ENCODE assay signal across 8 cellular contexts in the genomic region with DNA sequence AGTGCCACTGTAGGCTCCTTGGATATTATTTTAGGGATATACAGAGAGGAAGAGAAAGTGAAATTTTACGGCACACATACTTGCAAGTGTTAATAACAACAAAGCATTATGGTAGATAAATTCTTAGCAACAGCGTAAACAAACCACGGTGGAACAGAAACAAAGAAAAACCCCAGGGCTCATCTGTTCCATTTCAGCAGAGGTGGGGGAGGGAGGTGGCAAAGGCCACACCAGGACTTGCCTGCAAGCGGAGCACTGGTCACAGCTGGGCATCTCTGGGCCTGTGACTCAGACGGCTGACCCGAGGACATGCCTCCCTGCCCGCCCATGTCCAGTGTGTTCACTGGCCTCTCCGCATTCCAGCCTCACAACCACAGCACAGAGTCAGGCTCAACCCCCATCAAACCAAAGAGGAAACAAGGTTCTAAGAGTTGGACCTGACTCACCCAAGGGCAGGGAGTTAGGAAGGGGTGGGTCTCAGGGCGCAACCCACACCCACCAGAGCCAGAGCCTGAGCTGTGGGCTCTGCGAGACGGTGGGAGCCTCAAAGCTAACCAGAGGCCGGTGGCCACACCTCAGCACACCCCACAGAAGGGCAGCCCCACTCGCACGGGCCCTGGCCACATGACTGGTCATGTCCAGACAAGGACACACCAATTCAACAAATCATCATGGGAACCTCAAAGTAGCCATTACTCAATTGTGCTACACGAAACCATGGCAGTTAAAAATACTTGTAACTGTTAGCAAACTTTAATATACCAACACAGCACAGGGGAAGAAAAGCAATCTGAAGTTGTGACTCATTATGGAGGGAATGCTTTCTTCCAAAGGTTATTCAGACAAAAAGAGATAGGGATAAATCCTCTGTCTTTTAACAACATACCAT. TPM values are rescaled to one million over a fixed set of nuclear protein-coding genes. Genes with fewer than 3 reads are reported as not detected.
DNase-seq lines count a peak whose midpoint lies in the region; ATAC-seq, FAIRE-seq and TF ChIP-seq lines count a peak whose summit lies in the region.

No MANE protein-coding gene starts in this region.

- H3K27me3 ChIP-seq in GM12878 (replicated peaks in 1 of 2; ENCODE audit: control insufficient read depth in 2 of 2, insufficient read depth in 2 of 2, low read length in 1 of 2) = no peaks in the 10 kb centered on the region
- H3K27me3 ChIP-seq in iPS-20b (ENCODE audit: insufficient read depth, low read length) = no peaks in the 10 kb centered on the region
- H3K27me3 ChIP-seq in skeletal muscle tissue (ENCODE audit: control insufficient read depth in 3 of 3, insufficient read depth in 3 of 3, low read length in 3 of 3) = no peaks in the 10 kb centered on the region

- no peaks in the 10 kb centered on the region for H4K20me1 ChIP-seq in GM12878 (ENCODE audit: control insufficient read depth, insufficient read depth)

- intact Hi-C loops in GM12878 (cut with micrococcal nuclease; ENCODE audit: unreplicated experiment) = no loop called here

- H3K79me2 ChIP-seq in GM12878 (ENCODE audit: control insufficient read depth, insufficient read depth, low read length) = peaks cover 47% of the 10 kb centered on the region

- H3K9ac ChIP-seq in GM12878 (ENCODE audit: control insufficient read depth, insufficient read depth, low read length) (peak overlapping the region; percentile 58), iPS-20b (ENCODE audit: low read depth, low read length) (peak overlapping the region; percentile 58), skeletal muscle tissue (ENCODE audit: low read depth in 1 of 3, low read length in 3 of 3) (peak overlapping the region; percentile 62 to 78 (median 76))

- H3K4me1 ChIP-seq in GM12878 (ENCODE audit: control insufficient read depth, insufficient read depth, low read length) = peaks cover 8% of the 10 kb centered on the region; the same call in 1 of the 2 replicates
- H3K4me1 ChIP-seq in iPS-20b (ENCODE audit: insufficient read depth, low read length) = peaks cover 45% of the 10 kb centered on the region
- H3K4me1 ChIP-seq in skeletal muscle tissue (ENCODE audit: control insufficient read depth in 3 of 3, insufficient read depth in 3 of 3, low read length in 3 of 3) = peaks cover 54 to 66% (median 61%) of the 10 kb centered on the region in 3 donors

- H3K27ac ChIP-seq in GM12878 (ENCODE audit: control insufficient read depth, insufficient read depth) = peak overlapping the region; percentile 82
- H3K27ac ChIP-seq in iPS-20b (ENCODE audit: low read length) = peak overlapping the region; percentile 95
- H3K27ac ChIP-seq in skeletal muscle tissue (ENCODE audit: low read depth, low read length) = peak overlapping the region; percentile 97

- TF ChIP-seq EP300 in GM12878 (IDR thresholded peaks at IDR 0.05; ENCODE audit: borderline replicate concordance in 1 of 2, control insufficient read depth in 1 of 2, low read depth in 2 of 2, low read length in 2 of 2) = peak; percentile 74 to 90; a peak in 3 of 4 replicates

- peak in 1 of 3 experiments; percentile 34; a peak in 1 of 6 replicates for TF ChIP-seq CTCF in GM12878 (IDR thresholded peaks at IDR 0.05 in 2 of 3, conservative IDR thresholded peaks at IDR 0.05 in 1 of 3; ENCODE audit: control insufficient read depth in 2 of 3, extremely low read depth in 1 of 3, insufficient read depth in 1 of 3, low read depth in 3 of 3, low read length in 3 of 3)

- H3K4me2 ChIP-seq in GM12878 (ENCODE audit: control insufficient read depth, insufficient read depth) = peak overlapping the region; percentile 93

- no peak; the same call in 1 of the 2 replicates for TF ChIP-seq RAD21 in GM12878 (IDR thresholded peaks at IDR 0.05; ENCODE audit: insufficient read depth, low read depth, low read length)

- SMC1A ChIA-PET in GM12878 (lab: Charles Lee; ENCODE audit: uncharacterized antibody, unreplicated experiment) = interaction anchor here (0.9 to 1.5 kb wide), 9 partner anchors 9 to 158 kb away, joined by 3 to 7 read pairs (median 3); a partner anchor contains a TSS

- POLR2A ChIA-PET in GM12878 (lab: Charles Lee) = interaction anchor here (1.0 to 1.9 kb wide), 3 partner anchors 8 to 39 kb away, joined by 4 to 7 read pairs (median 4); a partner anchor contains a TSS

- peak; percentile 76 for TF ChIP-seq POLR2A in GM12878 (IDR thresholded peaks at IDR 0.05; ENCODE audit: low read depth, low read length)

- peak overlapping the region; percentile 47 for H3K4me3 ChIP-seq in GM12878
- peak overlapping the region; percentile 34 for H3K4me3 ChIP-seq in iPS-20b (ENCODE audit: low read length)
- H3K4me3 ChIP-seq in skeletal muscle tissue (ENCODE audit: low read length in 3 of 3) = peak overlapping the region; percentile 54 to 64 (median 63)

- 18% methylated on average over 15 of the region's 15 CpGs for WGBS in GM12878 (ENCODE audit: insufficient coverage, insufficient replicate concordance, low lambda C conversion rate, missing lambda C conversion rate)

- RAD21 ChIA-PET in GM12878 (lab: Charles Lee; ENCODE audit: unreplicated experiment) = interaction anchor here (0.9 to 1.9 kb wide), 6 partner anchors 9 to 158 kb away, joined by 3 to 10 read pairs (median 4); a partner anchor contains a TSS

- H3K36me3 ChIP-seq in GM12878 (ENCODE audit: control insufficient read depth in 2 of 2, insufficient read depth in 2 of 2, low read length in 1 of 2) (no peaks in the 10 kb centered on the region; a peak in 1 of 4 replicates), iPS-20b (ENCODE audit: insufficient read depth, low read depth, low read length) (no peaks in the 10 kb centered on the region), skeletal muscle tissue (ENCODE audit: control insufficient read depth in 3 of 3, insufficient read depth in 3 of 3, low read length in 3 of 3) (no peaks in the 10 kb centered on the region)

- in situ Hi-C loops in GM12878 (cut with MboI) = no loop called here

- H3K9me3 ChIP-seq in GM12878 (replicated peaks; ENCODE audit: control insufficient read depth, insufficient read depth, low read length) (no peaks in the 10 kb centered on the region), iPS-20b (ENCODE audit: insufficient read depth, low read depth, low read length) (no peaks in the 10 kb centered on the region), skeletal muscle tissue (ENCODE audit: control insufficient read depth in 3 of 3, low read length in 3 of 3) (no peaks in the 10 kb centered on the region)

- DNase-seq in EH (ENCODE audit: low read depth) = peak; percentile 99
- peak; percentile 99 for DNase-seq in HT1080 (ENCODE audit: low read depth)
- peak; percentile 91 for DNase-seq in T1000 (lab: John Stamatoyannopoulos, UW)
- peak; percentile 47 for DNase-seq in GM12878 (ENCODE audit: low read depth, low spot score)
- DNase-seq in NCI-H1092 (lab: John Stamatoyannopoulos, UW) = no peak

- CTCF ChIA-PET in GM12878 (lab: Yijun Ruan, JAX) = interaction anchor here (0.9 to 2.3 kb wide), 2 partner anchors 40 to 158 kb away, joined by 3 to 17 read pairs; no protein-coding TSS in a partner anchor

- peak; percentile 91 for ATAC-seq in GM21515 (IDR thresholded peaks at IDR 0.05; ENCODE audit: unreplicated experiment)
- ATAC-seq in GM12878 = peak; percentile 93

- BruUV-seq in GM12878 (replicated peaks; lab: Mats Ljungman, UMichigan) = TSS peak; percentile 69

- peak overlapping the region; percentile 52 for H2AFZ ChIP-seq in GM12878 (ENCODE audit: control insufficient read depth, low read depth, low read length)

- no peak for FAIRE-seq in GM12878 (lab: Jason Lieb, UNC)

RNA-seq across cellular contexts. Expression of a gene that starts 10.7 kb away (rescaled TPM):
- total RNA-seq in HT1080 (2014; rRNA removed; shearing (Covaris generic)) = 61.6 and 73.2 TPM in 2 replicates
- 57.4 and 68.9 TPM in 2 replicates for polyA plus RNA-seq in HT1080 (2015; cell fraction: cytosol; rRNA removed)
- polyA plus RNA-seq in HT1080 (2015; cell fraction: nucleus; rRNA removed) = 66.0 and 71.5 TPM in 2 replicates
- 113 and 114 TPM in 2 replicates for total RNA-seq in GM12878 (2013; cell fraction: nucleolus; rRNA removed)
- 33.0 and 36.3 TPM in 2 replicates for total RNA-seq in GM12878 (2014; rRNA removed)
- total RNA-seq in GM12878 (2014; rRNA removed; fragmentation: Illumina TruSeq; extraction: Trizol) = 25.3 and 26.6 TPM in 2 replicates
- 24.7 and 25.8 TPM in 2 replicates for total RNA-seq in GM12878 (2021)
- polyA plus RNA-seq in GM12878 (2011; ENCODE audit: low read depth) = 14.5 TPM
- 44.6 and 53.2 TPM in 2 replicates for polyA plus RNA-seq in GM12878 (2011; rRNA removed)
- polyA plus RNA-seq in GM12878 (2011; cell fraction: cytosol; rRNA removed) = 32.6 and 32.8 TPM in 2 replicates
- polyA plus RNA-seq in GM12878 (2011; cell fraction: nucleus; rRNA removed) = 45.8 and 49.1 TPM in 2 replicates
- polyA plus RNA-seq in GM12878 (2012) = 18.7 and 24.3 TPM in 2 replicates
- polyA plus RNA-seq in GM12878 (2014; fragmentation: Illumina TruSeq; extraction: Trizol) = 22.7 and 23.8 TPM in 2 replicates
- 1 to 10 TPM; 1.9 to 3.2 TPM for polyA plus RNA-seq in GM12878 (2014; fragmentation: Nextera tagmentation; extraction: Ambion mirVana)
- 19.1 and 20.1 TPM in 2 replicates for polyA plus RNA-seq in GM12878 (2014; rRNA removed)
- 10 to 100 TPM in 1 of 2 experiments, 1 to 10 TPM in 1; 2.8 to 19.7 TPM for polyA plus RNA-seq in GM12878 (2016; fragmentation: Nextera tagmentation; extraction: Ambion mirVana)
- polyA minus RNA-seq in GM12878 (2011; rRNA and poly(A)+ RNA removed) = 50.8 and 59.8 TPM in 2 replicates
- 30.4 and 30.6 TPM in 2 replicates for polyA minus RNA-seq in GM12878 (2011; cell fraction: cytosol; rRNA and poly(A)+ RNA removed)
- polyA minus RNA-seq in GM12878 (2011; cell fraction: nucleus; rRNA and poly(A)+ RNA removed) = 23.1 and 31.4 TPM in 2 replicates
- total RNA-seq in skeletal muscle tissue = 38.1 TPM

RNA-seq across cellular contexts. Expression of a gene that starts 37.8 kb away (rescaled TPM):
- total RNA-seq in HT1080 (2014; rRNA removed; shearing (Covaris generic)) = 1.5 and 2.2 TPM in 2 replicates
- 1.9 and 4.6 TPM in 2 replicates for polyA plus RNA-seq in HT1080 (2015; cell fraction: cytosol; rRNA removed)
- 9.2 and 10.3 TPM in 2 replicates for polyA plus RNA-seq in HT1080 (2015; cell fraction: nucleus; rRNA removed)
- total RNA-seq in GM12878 (2013; cell fraction: nucleolus; rRNA removed) = 52.9 and 56.0 TPM in 2 replicates
- total RNA-seq in GM12878 (2014; rRNA removed) = 5.7 and 6.7 TPM in 2 replicates
- 4.6 and 5.8 TPM in 2 replicates for total RNA-seq in GM12878 (2014; rRNA removed; fragmentation: Illumina TruSeq; extraction: Trizol)
- 6.1 and 8.4 TPM in 2 replicates for total RNA-seq in GM12878 (2021)
- polyA plus RNA-seq in GM12878 (2011; ENCODE audit: low read depth) = 4.0 TPM
- 6.8 and 9.1 TPM in 2 replicates for polyA plus RNA-seq in GM12878 (2011; rRNA removed)
- 10.4 and 11.9 TPM in 2 replicates for polyA plus RNA-seq in GM12878 (2011; cell fraction: cytosol; rRNA removed)
- polyA plus RNA-seq in GM12878 (2011; cell fraction: nucleus; rRNA removed) = 36.4 and 38.5 TPM in 2 replicates
- 7.2 and 7.9 TPM in 2 replicates for polyA plus RNA-seq in GM12878 (2012)
- 8.2 and 10.7 TPM in 2 replicates for polyA plus RNA-seq in GM12878 (2014; fragmentation: Illumina TruSeq; extraction: Trizol)
- polyA plus RNA-seq in GM12878 (2014; fragmentation: Nextera tagmentation; extraction: Ambion mirVana) = 1 to 10 TPM in 1 of 2 experiments, under 1 TPM in 1; 0.42 to 1.4 TPM
- 11.4 and 16.3 TPM in 2 replicates for polyA plus RNA-seq in GM12878 (2014; rRNA removed)
- polyA plus RNA-seq in GM12878 (2016; fragmentation: Nextera tagmentation; extraction: Ambion mirVana) = 1 to 10 TPM; 9.6 to 9.9 TPM
- 4.9 and 7.1 TPM in 2 replicates for polyA minus RNA-seq in GM12878 (2011; rRNA and poly(A)+ RNA removed)
- 2.9 and 4.2 TPM in 2 replicates for polyA minus RNA-seq in GM12878 (2011; cell fraction: cytosol; rRNA and poly(A)+ RNA removed)
- 6.4 and 9.6 TPM in 2 replicates for polyA minus RNA-seq in GM12878 (2011; cell fraction: nucleus; rRNA and poly(A)+ RNA removed)
- total RNA-seq in skeletal muscle tissue = 5.7 TPM
